Comparison of ENCODE assay signal across 21 cellular contexts in the genomic region with DNA sequence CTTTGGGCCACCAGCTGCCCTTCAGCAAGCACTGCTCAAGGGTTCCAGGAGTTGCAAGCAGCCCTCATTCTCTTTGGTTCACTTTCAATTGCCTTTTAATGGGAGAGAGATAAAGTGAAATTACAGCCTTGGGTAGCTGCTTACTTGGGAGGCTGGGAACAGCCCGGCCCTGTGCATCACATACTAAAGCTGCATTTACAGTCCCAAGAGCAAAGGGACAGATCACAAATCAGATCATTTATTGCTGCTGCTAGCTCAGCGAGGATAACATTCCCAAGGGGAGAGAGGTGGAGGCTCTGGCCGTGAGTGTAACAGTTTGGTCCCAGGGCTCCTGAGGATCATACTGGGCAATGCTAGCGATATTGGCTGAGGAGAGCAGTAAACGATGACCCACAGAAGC.
DNase-seq lines count a peak whose midpoint lies in the region; ATAC-seq and TF ChIP-seq lines count a peak whose summit lies in the region.
"Had no signal": no experiment of that assay in that cellular context is flagged by ENCODE, and none has a peak within 500 bp of the region (broad histone marks: within the 10 kb centered on the region; RNA-seq: fewer than 3 reads in every experiment).

No MANE protein-coding gene starts in this region.

- WGBS in heart right ventricle, 2 donors = 71 to 86% methylated on average over 5 of the region's 5 CpGs

- H3K36me3 ChIP-seq in RWPE2 (ENCODE audit: low read depth) (no peaks in the 10 kb centered on the region), heart right ventricle (no peaks in the 10 kb centered on the region)
- H3K36me3 ChIP-seq: BE2C, BLaER1 had no signal

- H3K36me3 Mint-ChIP-seq in activated T-cell treated with anti-CD3 and anti-CD28 coated beads, Interleukin-2, amount 50 U/mL, for 4 hours (ENCODE audit: insufficient read depth) = no peaks in the 10 kb centered on the region

- ATAC-seq in RWPE2 (ENCODE audit: low read depth) (no peak), GM18873 (IDR thresholded peaks at IDR 0.05; ENCODE audit: low FRiP score, unreplicated experiment) (no peak), heart right ventricle (no peak)
- ATAC-seq in activated T-cell treated with anti-CD3 and anti-CD28 coated beads, Interleukin-2, amount 50 U/mL, for 4 hours = no peak
- ATAC-seq: GM12878 had no signal

- TF ChIP-seq CTCF in RWPE2 (IDR thresholded peaks at IDR 0.05; ENCODE audit: poor library complexity, severe bottlenecking) (no peak), heart right ventricle (IDR thresholded peaks at IDR 0.05) (no peak)

- intact Hi-C loops in heart right ventricle (cut with DNase I) = no loop called here

- H3K9me3 Mint-ChIP-seq in activated T-cell treated with anti-CD3 and anti-CD28 coated beads, Interleukin-2, amount 50 U/mL, for 4 hours = no peaks in the 10 kb centered on the region

- H3K4me1 ChIP-seq in RWPE2 (ENCODE audit: insufficient read depth, poor library complexity, severe bottlenecking) = peaks cover 4% of the 10 kb centered on the region
- peaks cover 0 to 22% (median 9%) of the 10 kb centered on the region in 9 donors for H3K4me1 ChIP-seq in heart right ventricle
- H3K4me1 ChIP-seq: BE2C had no signal

- peaks cover 5% of the 10 kb centered on the region for H3K27me3 Mint-ChIP-seq in activated T-cell treated with anti-CD3 and anti-CD28 coated beads, Interleukin-2, amount 50 U/mL, for 4 hours (ENCODE audit: low read depth)

- no peak overlapping the region for H3K4me3 ChIP-seq in RWPE2 (ENCODE audit: severe bottlenecking)
- no peak overlapping the region for H3K4me3 ChIP-seq in heart right ventricle
- H3K4me3 ChIP-seq: BLaER1, GM12878 had no signal

- peaks cover 14% of the 10 kb centered on the region for H3K9me3 ChIP-seq in RWPE2 (ENCODE audit: severe bottlenecking)
- peaks cover 0 to 11% (median 0%) of the 10 kb centered on the region in 11 donors for H3K9me3 ChIP-seq in heart right ventricle
- H3K9me3 ChIP-seq: BE2C had no signal

- no peak overlapping the region for H3K4me3 Mint-ChIP-seq in activated T-cell treated with anti-CD3 and anti-CD28 coated beads, Interleukin-2, amount 50 U/mL, for 4 hours
- H3K4me3 Mint-ChIP-seq: CD14-positive monocyte; CD4-positive, alpha-beta memory T cell; CD4-positive, CD25-positive, alpha-beta regulatory T cell; CD8-positive, alpha-beta memory T cell had no signal

- no peaks in the 10 kb centered on the region for H3K4me1 Mint-ChIP-seq in activated T-cell treated with anti-CD3 and anti-CD28 coated beads, Interleukin-2, amount 50 U/mL, for 4 hours (ENCODE audit: low read depth)

- H3K27me3 ChIP-seq in RWPE2 (ENCODE audit: insufficient read depth, poor library complexity, severe bottlenecking) (peaks cover 3% of the 10 kb centered on the region), heart right ventricle (peaks cover 0 to 36% (median 9%) of the 10 kb centered on the region in 7 donors)
- H3K27me3 ChIP-seq: BE2C had no signal

- no peak overlapping the region for H3K27ac ChIP-seq in RWPE2 (ENCODE audit: poor library complexity, severe bottlenecking)
- no peak overlapping the region for H3K27ac ChIP-seq in heart right ventricle
- H3K27ac ChIP-seq: BLaER1 had no signal

- DNase-seq in NCI-H2227 (lab: John Stamatoyannopoulos, UW; ENCODE audit: unreplicated experiment) (peak; percentile 23), RWPE2 (ENCODE audit: low spot score) (peak; percentile 37), left kidney (ENCODE audit: low read depth, low spot score) (peak; percentile 41), DMS153 (lab: John Stamatoyannopoulos, UW) (no peak), heart right ventricle (no peak)
- DNase-seq in activated T-cell treated with anti-CD3 and anti-CD28 coated beads, Interleukin-2, amount 50 U/mL, for 4 hours = no peak
- DNase-seq: 8988T; ACHN; BE2C; C1 segment of cervical spinal cord; CD4-positive, alpha-beta memory T cell; CD4-positive, CD25-positive, alpha-beta regulatory T cell; CD8-positive, alpha-beta memory T cell; COR-L47; DMS 273 treated with DMSO at 0.1 percent for 48 hours; DMS79 treated with DMSO at 0.1 percent for 48 hours; GF-D8 had no signal

Comparison
In these comparisons a context has a peak if more than half of its experiments do, and no peak if none do; other contexts are left out.
1. DNase-seq: peak in NCI-H2227 (single experiment), RWPE2 (single experiment) and left kidney (single experiment); none in activated T-cell treated with anti-CD3 and anti-CD28 coated beads, Interleukin-2, amount 50 U/mL, for 4 hours (single experiment), DMS153 (single experiment) and heart right ventricle (0 of 2).